Comparison of ENCODE assay signal across 10 cellular contexts in the genomic region with DNA sequence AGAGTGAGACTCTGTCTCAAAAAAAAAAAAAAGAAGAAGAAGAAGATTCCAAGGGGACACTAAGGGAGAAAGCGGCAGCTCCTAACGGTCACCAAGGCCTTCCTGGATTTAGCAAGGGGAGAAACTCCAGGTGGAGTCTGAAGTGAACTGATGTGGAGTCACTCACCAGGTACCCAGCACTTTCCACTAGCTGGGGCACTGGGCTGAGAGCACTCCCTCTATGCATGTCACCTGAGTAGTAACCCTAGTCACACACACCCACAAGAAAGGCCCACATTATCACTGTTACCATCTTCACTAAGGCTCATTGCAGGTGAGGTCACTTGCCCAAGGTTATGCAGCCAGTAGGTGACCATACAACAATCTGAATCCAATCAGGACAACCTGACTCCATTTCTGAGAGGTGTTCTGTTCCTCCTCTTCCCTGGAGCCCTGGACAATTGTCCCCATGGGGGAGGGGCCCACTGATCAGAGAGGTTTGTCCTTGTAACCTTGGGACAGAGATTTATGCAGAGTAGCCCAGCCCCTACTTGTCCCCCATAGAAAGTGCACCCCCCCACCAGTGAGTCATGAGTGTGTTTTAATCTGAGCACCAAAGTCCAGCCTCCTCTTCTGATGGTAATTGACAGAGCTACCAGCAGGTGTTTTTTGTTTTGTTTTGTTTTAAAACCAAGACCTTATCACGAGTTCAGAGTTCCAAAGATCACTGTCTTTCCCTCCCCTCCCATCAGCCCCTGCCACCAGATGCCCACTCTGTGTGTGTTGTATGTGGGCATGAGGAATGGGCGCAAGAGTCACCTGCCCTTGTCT. TPM values are rescaled to one million over a fixed set of nuclear protein-coding genes. Genes with fewer than 3 reads are reported as not detected.
A peak's percentile ranks its signal among the peaks of the same experiment; 100 is the strongest.
DNase-seq lines count a peak whose midpoint lies in the region; ATAC-seq and TF ChIP-seq lines count a peak whose summit lies in the region.
"Had no signal": no experiment of that assay in that cellular context is flagged by ENCODE, and none has a peak within 500 bp of the region (broad histone marks: within the 10 kb centered on the region; RNA-seq: fewer than 3 reads in every experiment).

No MANE protein-coding gene starts in this region.

- no peak overlapping the region for H3K4me3 ChIP-seq in Caco-2 (ENCODE audit: low read depth, low read length)
- no peak overlapping the region for H3K4me3 ChIP-seq in Loucy (ENCODE audit: low read length, poor library complexity, severe bottlenecking)
- H3K4me3 ChIP-seq in esophagus squamous epithelium = no peak overlapping the region

- H3K9ac ChIP-seq in Loucy (ENCODE audit: low read depth, low read length, poor library complexity, severe bottlenecking) = peak overlapping the region; percentile 8

- no peak overlapping the region for H2AFZ ChIP-seq in Loucy (ENCODE audit: low read length)

- POLR2A ChIA-PET in Caco-2 (lab: Charles Lee) = no interaction called here

- H3K36me3 ChIP-seq in Caco-2 (ENCODE audit: control insufficient read depth, insufficient read depth, low read length) = no peaks in the 10 kb centered on the region
- no peaks in the 10 kb centered on the region for H3K36me3 ChIP-seq in Loucy (ENCODE audit: insufficient read depth, low read length)
- H3K36me3 ChIP-seq in esophagus squamous epithelium = no peaks in the 10 kb centered on the region

- H3F3A ChIP-seq in Loucy (ENCODE audit: low read depth) = peaks cover 3% of the 10 kb centered on the region; the same call in 1 of the 2 replicates

- H3K9me3 ChIP-seq in Caco-2 (no peaks in the 10 kb centered on the region), Loucy (ENCODE audit: insufficient read depth, low read depth, low read length) (no peaks in the 10 kb centered on the region), esophagus squamous epithelium (no peaks in the 10 kb centered on the region)

- peak overlapping the region in 2 of 4 donors; percentile 52 to 58 for H3K27ac ChIP-seq in esophagus squamous epithelium

- peak in 1 of 3 donors; percentile 35 for ATAC-seq in natural killer cell

- no peak overlapping the region for H3K27ac Mint-ChIP-seq in Caco-2 (ENCODE audit: unreplicated experiment)
- H3K27ac Mint-ChIP-seq in activated naive CD8-positive, alpha-beta T cell treated with anti-CD3 and anti-CD28 coated beads for 36 hours = peak overlapping the region; percentile 87
- H3K27ac Mint-ChIP-seq in natural killer cell = peak overlapping the region; percentile 86 to 93
- H3K27ac Mint-ChIP-seq in chondrocyte (ENCODE audit: unreplicated experiment) = no peak overlapping the region

- TF ChIP-seq CTCF in Caco-2 (IDR thresholded peaks at IDR 0.05; ENCODE audit: insufficient read depth in 1 of 2, low read depth in 1 of 2, low read length in 1 of 2, severe bottlenecking in 1 of 2, unreplicated experiment in 1 of 2) (no peak), Loucy (conservative IDR thresholded peaks at IDR 0.05; ENCODE audit: low read length) (no peak), natural killer cell (IDR thresholded peaks at IDR 0.05) (no peak), esophagus squamous epithelium (IDR thresholded peaks at IDR 0.05) (no peak), chondrocyte (IDR thresholded peaks at IDR 0.05) (no peak)

- H3K4me1 ChIP-seq in Caco-2 (peaks cover 6% of the 10 kb centered on the region; the same call in 1 of the 2 replicates), Loucy (ENCODE audit: insufficient read depth, low read length, poor library complexity, severe bottlenecking) (peaks cover 80% of the 10 kb centered on the region), esophagus squamous epithelium (no peaks in the 10 kb centered on the region)

- H3K4me3 Mint-ChIP-seq in Caco-2 (ENCODE audit: unreplicated experiment) = no peak overlapping the region
- no peak overlapping the region for H3K4me3 Mint-ChIP-seq in activated naive CD8-positive, alpha-beta T cell treated with anti-CD3 and anti-CD28 coated beads for 36 hours
- peak overlapping the region; percentile 77 for H3K4me3 Mint-ChIP-seq in natural killer cell
- H3K4me3 Mint-ChIP-seq in chondrocyte (ENCODE audit: unreplicated experiment) = no peak overlapping the region

- H3K27me3 Mint-ChIP-seq in Caco-2 (ENCODE audit: insufficient read depth, unreplicated experiment) = no peaks in the 10 kb centered on the region
- no peaks in the 10 kb centered on the region for H3K27me3 Mint-ChIP-seq in activated naive CD8-positive, alpha-beta T cell treated with anti-CD3 and anti-CD28 coated beads for 36 hours
- no peaks in the 10 kb centered on the region for H3K27me3 Mint-ChIP-seq in natural killer cell (ENCODE audit: low read depth in 2 of 2)
- H3K27me3 Mint-ChIP-seq in chondrocyte (ENCODE audit: low read depth) = no peaks in the 10 kb centered on the region

- H3K9me2 ChIP-seq in Loucy (replicated peaks; ENCODE audit: low read depth, low read length) = no peaks in the 10 kb centered on the region

- H3K4me1 Mint-ChIP-seq in Caco-2 (ENCODE audit: low read depth, unreplicated experiment) = no peaks in the 10 kb centered on the region
- peaks cover 51% of the 10 kb centered on the region for H3K4me1 Mint-ChIP-seq in activated naive CD8-positive, alpha-beta T cell treated with anti-CD3 and anti-CD28 coated beads for 36 hours
- H3K4me1 Mint-ChIP-seq in natural killer cell = peaks cover 64 to 68% of the 10 kb centered on the region in 2 donors
- no peaks in the 10 kb centered on the region for H3K4me1 Mint-ChIP-seq in chondrocyte (ENCODE audit: low read depth)

- intact Hi-C loops in Caco-2 (cut with micrococcal nuclease; ENCODE audit: unreplicated experiment) = no loop called here
- intact Hi-C loops in natural killer cell (cut with micrococcal nuclease) = no loop called here
- intact Hi-C loops in esophagus squamous epithelium (cut with DNase I) = no loop called here

- H3K27me3 ChIP-seq in Caco-2 (replicated peaks; ENCODE audit: control insufficient read depth, insufficient read depth, low read length) (no peaks in the 10 kb centered on the region), Loucy (ENCODE audit: insufficient read depth, low read length, poor library complexity, severe bottlenecking) (no peaks in the 10 kb centered on the region), esophagus squamous epithelium (no peaks in the 10 kb centered on the region)

- BruUV-seq in Caco-2 (replicated peaks; lab: Mats Ljungman, UMichigan) = no TSS peak

- no peaks in the 10 kb centered on the region for H4K20me1 ChIP-seq in Loucy (ENCODE audit: insufficient read depth, low read length, poor library complexity, severe bottlenecking)

- DNase-seq in Caco-2 (peak; percentile 21 to 48), natural killer cell (no peak), esophagus squamous epithelium (lab: John Stamatoyannopoulos, UW) (no peak), HUDEP-2 (lab: John Stamatoyannopoulos, UW; ENCODE audit: unreplicated experiment in 76 of 76) (no peak), chondrocyte (ENCODE audit: low spot score) (no peak), GM19238 (ENCODE audit: insufficient read length, low spot score) (no peak)
- DNase-seq in activated naive CD8-positive, alpha-beta T cell treated with anti-CD3 and anti-CD28 coated beads for 36 hours = no peak
- DNase-seq: mesendoderm, NCI-H1930 had no signal

- H3K79me2 ChIP-seq in Loucy (ENCODE audit: insufficient read depth, low read length) = peaks cover 19% of the 10 kb centered on the region

- H3K9me3 Mint-ChIP-seq in Caco-2 (ENCODE audit: unreplicated experiment) (no peaks in the 10 kb centered on the region), natural killer cell (no peaks in the 10 kb centered on the region), chondrocyte (ENCODE audit: low read depth) (no peaks in the 10 kb centered on the region)
- no peaks in the 10 kb centered on the region for H3K9me3 Mint-ChIP-seq in activated naive CD8-positive, alpha-beta T cell treated with anti-CD3 and anti-CD28 coated beads for 36 hours

- WGBS in esophagus squamous epithelium, 2 donors = 71 to 80% methylated on average over 3 to 4 of the region's 4 CpGs

- CTCF ChIA-PET in Caco-2 (lab: Charles Lee) = interaction anchor here (0.7 kb wide), 1 partner anchor 119 kb away, joined by 9 read pairs; a partner anchor contains a TSS

- no peaks in the 10 kb centered on the region for H3K36me3 Mint-ChIP-seq in Caco-2 (ENCODE audit: insufficient read depth, unreplicated experiment)
- H3K36me3 Mint-ChIP-seq in activated naive CD8-positive, alpha-beta T cell treated with anti-CD3 and anti-CD28 coated beads for 36 hours = peaks cover 2% of the 10 kb centered on the region
- H3K36me3 Mint-ChIP-seq in natural killer cell = no peaks in the 10 kb centered on the region
- H3K36me3 Mint-ChIP-seq in chondrocyte (ENCODE audit: low read depth) = no peaks in the 10 kb centered on the region

- peak overlapping the region; percentile 21 for H3K4me2 ChIP-seq in Loucy (ENCODE audit: low read depth, low read length, poor library complexity, severe bottlenecking)

- no peak for TF ChIP-seq POLR2A in esophagus squamous epithelium (IDR thresholded peaks at IDR 0.05)

RNA-seq across cellular contexts. Expression of a gene that starts 5.9 kb away (rescaled TPM):
- total RNA-seq in Caco-2 (2022) (not detected in 2 replicates), natural killer cell (100 to 1,000 TPM; 356 to 403 (median 392) TPM), esophagus squamous epithelium (1 to 10 TPM; 2.5 to 9.3 (median 4.0) TPM), chondrocyte (not detected in 3 replicates)
- total RNA-seq in activated naive CD8-positive, alpha-beta T cell treated with anti-CD3 and anti-CD28 coated beads for 36 hours = 100 to 1,000 TPM; 121 to 123 TPM

RNA-seq across cellular contexts. Expression of a gene that starts 35.1 kb away (rescaled TPM):
- total RNA-seq in Caco-2 (2022) (0.32 TPM in 2 replicates), natural killer cell (1 to 10 TPM in 2 of 3 donors, under 1 TPM in 1; 0.96 to 2.6 (median 1.6) TPM), esophagus squamous epithelium (1 to 10 TPM in 2 of 4 donors, under 1 TPM in 1, not detected in 1; 0.88 to 5.7 (median 3.6) TPM), chondrocyte (not detected in 3 replicates)
- under 1 TPM; 0.12 to 0.32 TPM for total RNA-seq in activated naive CD8-positive, alpha-beta T cell treated with anti-CD3 and anti-CD28 coated beads for 36 hours

Comparison
In these comparisons a context has a peak if more than half of its experiments do, and no peak if none do; other contexts are left out.
1. DNase-seq: peak in Caco-2 (2 of 2); none in activated naive CD8-positive, alpha-beta T cell treated with anti-CD3 and anti-CD28 coated beads for 36 hours (single experiment), natural killer cell (single experiment), esophagus squamous epithelium (single experiment), HUDEP-2 (0 of 76), chondrocyte (single experiment) and GM19238 (single experiment).
2. H3K27ac Mint-ChIP-seq: peak in activated naive CD8-positive, alpha-beta T cell treated with anti-CD3 and anti-CD28 coated beads for 36 hours (single experiment) and natural killer cell (2 of 2); none in Caco-2 (single experiment) and chondrocyte (single experiment).
3. RNA of a gene that starts 5.9 kb away (total RNA-seq): 356 to 403 TPM in natural killer cell and 121 to 123 TPM in activated naive CD8-positive, alpha-beta T cell treated with anti-CD3 and anti-CD28 coated beads for 36 hours; 2.5 to 9.3 TPM in esophagus squamous epithelium, not detected in Caco-2 and not detected in chondrocyte; every median in the first group is over 10 times any median in the second.